Comparison of ENCODE assay signal across 19 cellular contexts in the genomic region with DNA sequence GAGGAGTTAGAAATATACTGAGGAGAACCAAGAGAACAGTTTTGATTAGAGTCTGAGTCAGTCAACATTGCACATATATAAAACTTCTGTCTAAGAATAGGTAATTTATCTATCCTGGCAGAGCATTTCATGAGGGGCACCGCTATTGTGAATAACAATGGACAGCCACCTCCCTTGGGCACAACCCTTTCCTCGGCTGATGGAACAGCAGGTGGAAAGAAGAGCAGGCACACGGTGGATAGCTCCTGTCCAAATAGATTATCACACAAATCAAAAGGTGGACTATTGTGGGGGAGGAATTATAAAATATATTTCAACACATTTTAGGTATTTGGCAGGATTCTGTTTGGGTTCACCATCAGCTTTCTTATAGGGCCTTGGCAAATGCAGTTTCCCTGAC.
"Had no signal": no experiment of that assay in that cellular context is flagged by ENCODE, and none has a peak within 500 bp of the region (broad histone marks: within the 10 kb centered on the region; RNA-seq: fewer than 3 reads in every experiment).

No MANE protein-coding gene starts in this region.

- DNase-seq: activated CD4-positive, alpha-beta T cell treated with anti-CD3 and anti-CD28 coated beads, Interleukin-2, amount 50 U/mL, for 1 hour; activated CD4-positive, CD25-positive, alpha-beta regulatory T cell; activated naive CD4-positive, alpha-beta T cell treated with anti-CD3 and anti-CD28 coated beads, Interleukin-2, amount 10 ng/mL, durations not matched to agents 7 days and 5 days; activated T-cell treated with anti-CD3 and anti-CD28 coated beads for 4 hours; cortex of kidney; effector memory CD4-positive, alpha-beta T cell; erythroblast; hypothalamus; mesenchymal stem cell; nucleus accumbens; stimulated activated CD4-positive, alpha-beta T cell treated with anti-CD3 and anti-CD28 coated beads, Interleukin-4, amount 100 ng/mL, for 24 hours; stomach; T-helper 1 cell; tibial artery had no signal

- ATAC-seq: natural killer cell treated with Interleukin-12 subunit alpha and Interleukin-12 subunit beta and Interleukin-15 and Interleukin-18, amount 100 ng/mL, for 72 hours had no signal

- H3K36me3 Mint-ChIP-seq: activated naive CD4-positive, alpha-beta T cell treated with anti-CD3 and anti-CD28 coated beads, Interleukin-2, amount 10 ng/mL, durations not matched to agents 7 days and 5 days; natural killer cell treated with Interleukin-12 subunit alpha and Interleukin-12 subunit beta and Interleukin-15 and Interleukin-18, amount 100 ng/mL, for 72 hours had no signal

- H3K9me3 ChIP-seq: stomach, tibial artery had no signal

- H3K4me3 ChIP-seq: cardiac muscle cell, SK-N-MC, stomach, tibial artery had no signal

- H3K27ac Mint-ChIP-seq: activated naive CD4-positive, alpha-beta T cell treated with anti-CD3 and anti-CD28 coated beads, Interleukin-2, amount 10 ng/mL, durations not matched to agents 7 days and 5 days; activated T-helper 2 cell treated with anti-CD3 and anti-CD28 coated beads, Interferon-gamma antibody, Interleukin-2, Interleukin-4, amounts not matched to agents 10 μg/mL and 5 μg/mL and 100 μg/mL, durations not matched to agents 14 hours and 24 hours and 36 hours; natural killer cell treated with Interleukin-12 subunit alpha and Interleukin-12 subunit beta and Interleukin-15 and Interleukin-18, amount 100 ng/mL, for 72 hours; progenitor cell of endocrine pancreas had no signal

- H3K27ac ChIP-seq: cardiac muscle cell, SK-N-MC, tibial artery had no signal

- H3K4me3 Mint-ChIP-seq: activated naive CD4-positive, alpha-beta T cell treated with anti-CD3 and anti-CD28 coated beads, Interleukin-2, amount 10 ng/mL, durations not matched to agents 7 days and 5 days; natural killer cell treated with Interleukin-12 subunit alpha and Interleukin-12 subunit beta and Interleukin-15 and Interleukin-18, amount 100 ng/mL, for 72 hours had no signal

- H3K27me3 ChIP-seq: cardiac muscle cell, tibial artery had no signal

- H3K36me3 ChIP-seq: cardiac muscle cell, stomach, tibial artery had no signal

- H3K9me3 Mint-ChIP-seq: activated naive CD4-positive, alpha-beta T cell treated with anti-CD3 and anti-CD28 coated beads, Interleukin-2, amount 10 ng/mL, durations not matched to agents 7 days and 5 days; activated T-helper 2 cell treated with anti-CD3 and anti-CD28 coated beads, Interferon-gamma antibody, Interleukin-2, Interleukin-4, amounts not matched to agents 10 μg/mL and 5 μg/mL and 100 μg/mL, durations not matched to agents 14 hours and 24 hours and 36 hours; natural killer cell treated with Interleukin-12 subunit alpha and Interleukin-12 subunit beta and Interleukin-15 and Interleukin-18, amount 100 ng/mL, for 72 hours had no signal

- H3K4me1 ChIP-seq: tibial artery had no signal
